ENCODE assay signal across 9 cellular contexts in the genomic region with DNA sequence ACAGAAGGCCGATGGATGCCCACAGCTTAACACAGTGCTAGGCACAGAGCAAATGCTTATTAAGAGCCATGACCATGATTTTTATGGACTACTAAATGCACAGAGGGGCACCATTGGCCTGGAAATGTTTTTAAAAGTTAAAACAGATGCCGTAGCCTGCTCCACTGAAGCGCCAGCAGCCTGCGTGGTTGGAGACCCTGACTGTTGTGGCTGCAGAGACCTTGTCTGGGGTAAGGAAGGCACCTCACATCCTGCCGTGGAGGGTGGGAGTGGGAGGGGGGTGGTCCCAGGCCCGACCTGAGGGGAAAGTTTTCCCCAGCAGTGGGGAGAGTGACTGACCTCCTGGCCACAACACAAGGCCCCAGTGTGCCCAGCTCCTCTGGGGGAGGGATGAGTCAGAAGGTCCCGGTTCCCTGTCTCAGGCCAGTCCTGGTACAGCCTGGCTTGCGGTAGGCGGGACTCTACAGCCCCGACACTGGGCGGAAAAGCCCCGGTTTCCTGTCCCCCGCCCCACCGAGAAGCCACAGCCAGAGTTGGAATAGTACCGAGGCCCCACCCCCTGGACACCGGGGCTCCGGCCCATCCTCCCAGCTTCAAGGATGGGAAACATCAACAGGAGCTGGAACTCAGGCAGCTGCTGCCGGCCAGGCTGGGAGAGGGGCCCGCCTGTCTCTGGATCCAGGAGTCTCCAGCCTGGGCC. TPM values are rescaled to one million over a fixed set of nuclear protein-coding genes. Genes with fewer than 3 reads are reported as not detected.
DNase-seq lines count a peak whose midpoint lies in the region; ATAC-seq, FAIRE-seq and TF ChIP-seq lines count a peak whose summit lies in the region.
"Had no signal": no experiment of that assay in that cellular context is flagged by ENCODE, and none has a peak within 500 bp of the region (broad histone marks: within the 10 kb centered on the region; RNA-seq: fewer than 3 reads in every experiment).

No MANE protein-coding gene starts in this region.

- H3K27ac ChIP-seq in endothelial cell of umbilical vein (ENCODE audit: insufficient read depth, low read depth, low read length), result peak overlapping the region; percentile 88

- POLR2A ChIA-PET in endothelial cell of umbilical vein (lab: Charles Lee), result interaction anchor here (0.6 to 0.7 kb wide), 2 partner anchors 12 to 147 kb away, joined by 3 read pairs; partner anchors contain the start of gene SLC35C1

- FAIRE-seq in endothelial cell of umbilical vein (lab: Jason Lieb, UNC) (peak; percentile 99), GM19239 (lab: Jason Lieb, UNC) (no peak)

- no peaks in the 10 kb centered on the region for H3K9me1 ChIP-seq in endothelial cell of umbilical vein (replicated peaks; ENCODE audit: control insufficient read depth, extremely low read depth, insufficient read depth, low read length)

- no peaks in the 10 kb centered on the region for H3K27me3 ChIP-seq in endothelial cell of umbilical vein (ENCODE audit: control insufficient read depth in 2 of 2, insufficient read depth in 2 of 2, low read length in 2 of 2)

- no TSS peak for BruUV-seq in endothelial cell of umbilical vein (replicated peaks; lab: Mats Ljungman, UMichigan)

- peak overlapping the region; percentile 51 for H3K9ac ChIP-seq in endothelial cell of umbilical vein (replicated peaks; ENCODE audit: extremely low read depth, insufficient read depth, low read length)

- CTCF ChIA-PET in endothelial cell of umbilical vein (lab: Charles Lee), result interaction anchor here (1.0 to 6.5 kb wide), 4 partner anchors 12 to 286 kb away, joined by 3 to 118 read pairs (median 26); no protein-coding TSS in a partner anchor

- H3K4me2 ChIP-seq in endothelial cell of umbilical vein (ENCODE audit: insufficient read depth, low read length), result peak overlapping the region; percentile 40

- H4K20me1 ChIP-seq in endothelial cell of umbilical vein (replicated peaks; ENCODE audit: control insufficient read depth, extremely low read depth, insufficient read depth, low read length), result no peaks in the 10 kb centered on the region

- no peaks in the 10 kb centered on the region for H3K79me2 ChIP-seq in endothelial cell of umbilical vein (ENCODE audit: control insufficient read depth, insufficient read depth, low read length)

- H3K9me3 ChIP-seq in endothelial cell of umbilical vein (replicated peaks; ENCODE audit: control insufficient read depth, insufficient read depth, low read length), result no peaks in the 10 kb centered on the region

- H2AFZ ChIP-seq in endothelial cell of umbilical vein (ENCODE audit: low read depth, low read length), result peak overlapping the region; percentile 10

- DNase-seq in AG08396 (ENCODE audit: low spot score) (peak; percentile 44), M059J (ENCODE audit: low read depth) (peak; percentile 80), endothelial cell of umbilical vein (ENCODE audit: low read depth, low spot score) (peak; percentile 96), midbrain (lab: John Stamatoyannopoulos, UW) (peak; percentile 49), HPDE6-E6E7 (ENCODE audit: extremely low spot score) (no peak), GM19239 (ENCODE audit: insufficient read length, low spot score) (no peak), AML-193 (lab: John Stamatoyannopoulos, UW) (no peak)

- TF ChIP-seq CTCF in endothelial cell of umbilical vein (IDR thresholded peaks at IDR 0.05; ENCODE audit: extremely low read depth in 1 of 2, insufficient read depth in 1 of 2, low read depth in 1 of 2, low read length in 2 of 2), result no peak

- peaks cover 60% of the 10 kb centered on the region for H3K4me1 ChIP-seq in endothelial cell of umbilical vein (ENCODE audit: control insufficient read depth, extremely low read depth, insufficient read depth, low read length)

- intact Hi-C loops in endothelial cell of umbilical vein (cut with micrococcal nuclease), result loop anchor here (1.0 to 2.0 kb wide), 4 partner anchors 11 to 258 kb away; no protein-coding TSS in a partner anchor

- H3K36me3 ChIP-seq in endothelial cell of umbilical vein (ENCODE audit: control insufficient read depth in 2 of 2, extremely low read depth in 1 of 2, insufficient read depth in 2 of 2, low read length in 2 of 2), result no peaks in the 10 kb centered on the region

- ATAC-seq in HG03196 (IDR thresholded peaks at IDR 0.05; ENCODE audit: unreplicated experiment), result no peak
- ATAC-seq: Panc1 had no signal

- dilution Hi-C loops in endothelial cell of umbilical vein (cut with MboI; ENCODE audit: extremely low pct_ligation_motif_present, low sequenced_read_pairs), result no loop called here

- TF ChIP-seq POLR2A in endothelial cell of umbilical vein (IDR thresholded peaks at IDR 0.05; ENCODE audit: low read depth, low read length), result no peak

- no peak overlapping the region for H3K4me3 ChIP-seq in endothelial cell of umbilical vein (replicated peaks in 1 of 3; ENCODE audit: insufficient read depth in 1 of 3, low read depth in 1 of 3, low read length in 3 of 3)

TF ChIP-seq in endothelial cell of umbilical vein, 7 proteins besides CTCF, POLR2A, EP300 and RAD21:
- TF ChIP-seq EZH2 (IDR thresholded peaks at IDR 0.05; ENCODE audit: borderline replicate concordance, low read depth, low read length, severe bottlenecking) (no peak), JUN (IDR thresholded peaks at IDR 0.05; ENCODE audit: borderline replicate concordance, insufficient read depth, insufficient read length, low read depth) (peak; percentile 44), FOS (IDR thresholded peaks at IDR 0.05; ENCODE audit: borderline replicate concordance, insufficient read depth, low read length) (peak; percentile 71), MAX (IDR thresholded peaks at IDR 0.05; ENCODE audit: insufficient read depth, insufficient read length) (no peak), GATA2 (IDR thresholded peaks at IDR 0.05; ENCODE audit: insufficient read depth, insufficient read length, low read depth, low read length) (no peak), POLR2AphosphoS5 (IDR thresholded peaks at IDR 0.05; ENCODE audit: insufficient read depth, low read depth, low read length) (peak; percentile 61), MYC (IDR thresholded peaks at IDR 0.05; ENCODE audit: low read depth, low read length) (no peak)

RNA-seq across cellular contexts. Expression of gene CHST1, which starts 7.0 kb away (rescaled TPM):
- 0.02 and 0.17 TPM in 2 replicates for total RNA-seq in M059J (2014; rRNA removed; shearing (Covaris generic))
- 40.5 and 71.2 TPM in 2 replicates for total RNA-seq in endothelial cell of umbilical vein
- 12.6 and 18.6 TPM in 2 replicates for polyA plus RNA-seq in endothelial cell of umbilical vein
- polyA plus RNA-seq in endothelial cell of umbilical vein (2011; cell fraction: cytosol; rRNA removed), result 8.2 and 10.2 TPM in 2 replicates
- polyA plus RNA-seq in endothelial cell of umbilical vein (2011; cell fraction: nucleus; rRNA removed), result 17.9 and 20.0 TPM in 2 replicates
- 7.7 and 12.9 TPM in 2 replicates for polyA plus RNA-seq in endothelial cell of umbilical vein (2012)
- 7.1 and 7.3 TPM in 2 replicates for polyA minus RNA-seq in endothelial cell of umbilical vein
- polyA minus RNA-seq in endothelial cell of umbilical vein (2011; cell fraction: cytosol; rRNA and poly(A)+ RNA removed), result not detected
- polyA minus RNA-seq in endothelial cell of umbilical vein (2011; cell fraction: nucleus; rRNA and poly(A)+ RNA removed), result 5.7 and 7.6 TPM in 2 replicates

Comparison
In these comparisons a context has a peak if more than half of its experiments do, and no peak if none do; other contexts are left out.
1. DNase-seq: peak in AG08396 (single experiment), M059J (single experiment), endothelial cell of umbilical vein (single experiment) and midbrain (single experiment); none in HPDE6-E6E7 (single experiment), GM19239 (single experiment) and AML-193 (0 of 2).
2. RNA of gene CHST1, which starts 7.0 kb away (total RNA-seq): 40.5 to 71.2 TPM in endothelial cell of umbilical vein; 0.02 to 0.17 TPM in M059J; every median in the first group is over 10 times any median in the second.